In the genomic region with DNA sequence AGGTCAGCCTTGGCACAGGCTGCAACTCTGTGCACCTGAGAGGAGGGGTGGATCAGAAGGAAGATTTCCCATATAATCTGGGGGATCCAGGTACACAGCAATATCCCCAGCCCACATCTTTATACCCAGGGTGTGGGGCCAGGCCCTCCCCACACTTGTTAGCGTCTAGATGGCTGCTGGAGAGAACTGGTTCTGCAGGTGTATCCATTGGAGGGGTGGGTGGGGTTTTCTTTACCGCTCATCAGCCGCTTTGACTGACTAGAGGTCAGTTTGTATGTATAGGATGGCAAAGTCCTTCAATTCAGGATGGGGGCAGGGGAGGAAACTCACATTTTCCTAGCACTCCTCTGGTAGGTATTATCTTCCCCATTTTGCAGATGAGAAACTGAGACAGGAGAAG, we compare ENCODE assay signal across 29 cellular contexts.
"Had no signal": no experiment of that assay in that cellular context is flagged by ENCODE, and none has a peak within 500 bp of the region (broad histone marks: within the 10 kb centered on the region; RNA-seq: fewer than 3 reads in every experiment).

No MANE protein-coding gene starts in this region.

- H3K36me3 ChIP-seq: adrenal gland, cardiac muscle cell, heart left ventricle had no signal

- H3K27ac ChIP-seq: adrenal gland, body of pancreas, cardiac muscle cell, epithelial cell of prostate, heart left ventricle had no signal

- H3K4me1 ChIP-seq: adrenal gland, body of pancreas, heart left ventricle had no signal

- H3K27me3 ChIP-seq: adrenal gland, body of pancreas, cardiac muscle cell had no signal

- H3K4me3 ChIP-seq: adrenal gland, body of pancreas, cardiac muscle cell, heart left ventricle had no signal

- ATAC-seq: activated CD4-positive, alpha-beta T cell treated with anti-CD3 and anti-CD28 coated beads for 36 hours; activated CD8-positive, alpha-beta memory T cell treated with anti-CD3 and anti-CD28 coated beads, Interleukin-2, amount 10 ng/mL, durations not matched to agents 7 days and 5 days; activated CD8-positive, alpha-beta T cell treated with anti-CD3 and anti-CD28 coated beads, Interleukin-2, amount 10 ng/mL, durations not matched to agents 7 days and 5 days; activated naive CD8-positive, alpha-beta T cell treated with anti-CD3 and anti-CD28 coated beads, Interleukin-2, amount 50 U/mL, for 24 hours; body of pancreas; heart left ventricle had no signal

- DNase-seq: activated CD4-positive, alpha-beta memory T cell treated with anti-CD3 and anti-CD28 coated beads for 36 hours; activated CD4-positive, alpha-beta T cell treated with anti-CD3 and anti-CD28 coated beads for 36 hours; activated CD4-positive, alpha-beta T cell treated with anti-CD3 and anti-CD28 coated beads, Interleukin-2, amount 10 ng/mL, durations not matched to agents 24 days and 14 days; activated CD4-positive, CD25-positive, alpha-beta regulatory T cell; activated CD4-positive, CD25-positive, alpha-beta regulatory T cell treated with anti-CD3 and anti-CD28 coated beads, Interleukin-2, amount 50 U/mL, for 72 hours; activated CD8-positive, alpha-beta memory T cell treated with anti-CD3 and anti-CD28 coated beads, Interleukin-2, amount 10 ng/mL, durations not matched to agents 7 days and 5 days; activated CD8-positive, alpha-beta memory T cell treated with anti-CD3 and anti-CD28 coated beads, Interleukin-2, amount 50 U/mL, for 4 hours; activated CD8-positive, alpha-beta T cell treated with anti-CD3 and anti-CD28 coated beads, Interleukin-2, amount 10 ng/mL, durations not matched to agents 7 days and 5 days; activated effector memory CD4-positive, alpha-beta T cell treated with anti-CD3 and anti-CD28 coated beads, Interleukin-2, amount 50 U/mL, for 16 hours; activated naive CD4-positive, alpha-beta T cell treated with anti-CD3 and anti-CD28 coated beads for 36 hours; activated naive CD8-positive, alpha-beta T cell treated with anti-CD3 and anti-CD28 coated beads for 36 hours; activated naive CD8-positive, alpha-beta T cell treated with anti-CD3 and anti-CD28 coated beads, Interleukin-2, amount 50 U/mL, for 24 hours; activated T-cell treated with anti-CD3 and anti-CD28 coated beads, Interleukin-2, amount 50 U/mL, for 1 hour; activated T-cell treated with anti-CD3 and anti-CD28 coated beads, Interleukin-2, amount 50 U/mL, for 48 hours; adrenal gland; amygdala; aorta; body of pancreas; central memory CD4-positive, alpha-beta T cell; cerebellar nuclear complex; effector CD8-positive, alpha-beta T cell; glutamatergic neuron; heart left ventricle; T-helper 2 cell had no signal

- H3K9me3 ChIP-seq: adrenal gland, body of pancreas, heart left ventricle had no signal

- FAIRE-seq: endometrium, endothelial cell of umbilical vein, frontal cortex had no signal
